ENCODE assay signal across 27 cellular contexts in genomic region chr14:38279556-38279955, GRCh38. TPM values are rescaled to one million over a fixed set of nuclear protein-coding genes. Genes with fewer than 3 reads are reported as not detected.
"Had no signal": no experiment of that assay in that cellular context is flagged by ENCODE, and none has a peak within 500 bp of the region (broad histone marks: within the 10 kb centered on the region; RNA-seq: fewer than 3 reads in every experiment).

No MANE protein-coding gene starts in this region.

- H3K9me3 ChIP-seq: body of pancreas, colonic mucosa, left lung, lower lobe of right lung, suprapubic skin, tibial artery, upper lobe of right lung had no signal

- H3K4me3 ChIP-seq: body of pancreas, cardiac muscle cell, colonic mucosa, left lung, lower lobe of right lung, right atrium auricular region, suprapubic skin, tibial artery, upper lobe of right lung had no signal

- H3K27ac Mint-ChIP-seq: activated CD4-positive, alpha-beta T cell treated with anti-CD3 and anti-CD28 coated beads for 36 hours; activated CD8-positive, alpha-beta memory T cell treated with anti-CD3 and anti-CD28 coated beads, Interleukin-2, amount 10 ng/mL, durations not matched to agents 7 days and 5 days; activated CD8-positive, alpha-beta T cell treated with anti-CD3 and anti-CD28 coated beads, Interleukin-2, amount 10 ng/mL, durations not matched to agents 7 days and 5 days; activated naive CD8-positive, alpha-beta T cell; activated T-cell treated with anti-CD3 and anti-CD28 coated beads, Interleukin-2, amount 50 U/mL, for 72 hours; natural killer cell; stimulated activated naive B cell treated with anti-CD40 and anti-IgM and Interleukin-4, amounts not matched to agents 10 μg/mL and 1 μg/mL and 100 μg/mL, for 72 hours had no signal

- H3K27me3 Mint-ChIP-seq: activated CD8-positive, alpha-beta memory T cell treated with anti-CD3 and anti-CD28 coated beads, Interleukin-2, amount 10 ng/mL, durations not matched to agents 7 days and 5 days; stimulated activated naive B cell treated with anti-CD40 and anti-IgM and Interleukin-4, amounts not matched to agents 10 μg/mL and 1 μg/mL and 100 μg/mL, for 72 hours had no signal

- H3K27me3 ChIP-seq: body of pancreas, colonic mucosa, left lung, right atrium auricular region, suprapubic skin, tibial artery, upper lobe of right lung had no signal

- H3K4me3 Mint-ChIP-seq: activated CD4-positive, alpha-beta T cell treated with anti-CD3 and anti-CD28 coated beads for 36 hours; activated CD8-positive, alpha-beta memory T cell treated with anti-CD3 and anti-CD28 coated beads, Interleukin-2, amount 10 ng/mL, durations not matched to agents 7 days and 5 days; activated CD8-positive, alpha-beta T cell treated with anti-CD3 and anti-CD28 coated beads, Interleukin-2, amount 10 ng/mL, durations not matched to agents 7 days and 5 days; activated naive CD8-positive, alpha-beta T cell; activated T-cell treated with anti-CD3 and anti-CD28 coated beads, Interleukin-2, amount 50 U/mL, for 72 hours; natural killer cell; stimulated activated naive B cell treated with anti-CD40 and anti-IgM and Interleukin-4, amounts not matched to agents 10 μg/mL and 1 μg/mL and 100 μg/mL, for 72 hours had no signal

- H3K36me3 Mint-ChIP-seq: activated CD8-positive, alpha-beta memory T cell treated with anti-CD3 and anti-CD28 coated beads, Interleukin-2, amount 10 ng/mL, durations not matched to agents 7 days and 5 days; activated naive CD8-positive, alpha-beta T cell; natural killer cell; stimulated activated naive B cell treated with anti-CD40 and anti-IgM and Interleukin-4, amounts not matched to agents 10 μg/mL and 1 μg/mL and 100 μg/mL, for 72 hours had no signal

- ATAC-seq: activated CD4-positive, alpha-beta T cell treated with anti-CD3 and anti-CD28 coated beads for 36 hours; activated CD8-positive, alpha-beta memory T cell treated with anti-CD3 and anti-CD28 coated beads, Interleukin-2, amount 10 ng/mL, durations not matched to agents 7 days and 5 days; activated CD8-positive, alpha-beta T cell treated with anti-CD3 and anti-CD28 coated beads, Interleukin-2, amount 10 ng/mL, durations not matched to agents 7 days and 5 days; activated T-cell treated with anti-CD3 and anti-CD28 coated beads, Interleukin-2, amount 50 U/mL, for 72 hours; body of pancreas; left lung; lower lobe of right lung; natural killer cell; stimulated activated naive B cell treated with anti-CD40 and anti-IgM and Interleukin-4, amounts not matched to agents 10 μg/mL and 1 μg/mL and 100 μg/mL, for 72 hours; upper lobe of right lung had no signal

- DNase-seq: activated CD4-positive, alpha-beta T cell treated with anti-CD3 and anti-CD28 coated beads for 36 hours; activated CD4-positive, CD25-positive, alpha-beta regulatory T cell; activated CD8-positive, alpha-beta memory T cell treated with anti-CD3 and anti-CD28 coated beads, Interleukin-2, amount 10 ng/mL, durations not matched to agents 7 days and 5 days; activated CD8-positive, alpha-beta T cell treated with anti-CD3 and anti-CD28 coated beads, Interleukin-2, amount 10 ng/mL, durations not matched to agents 7 days and 5 days; activated effector memory CD4-positive, alpha-beta T cell treated with Interleukin-2 at 50 U/mL for 16 hours; activated naive CD4-positive, alpha-beta T cell treated with Interleukin-2 at 50 U/mL for 16 hours; activated T-cell treated with anti-CD3 and anti-CD28 coated beads, Interleukin-2, amount 50 U/mL, for 72 hours; anterior cingulate cortex; body of pancreas; cerebellar nuclear complex; colonic mucosa; effector CD8-positive, alpha-beta T cell; left lung; lower lobe of right lung; mesenchymal stem cell; natural killer cell; stimulated activated CD4-positive, alpha-beta T cell treated with anti-CD3 and anti-CD28 coated beads, Interleukin-15, amount 100 ng/mL, for 24 hours; stimulated activated CD4-positive, alpha-beta T cell treated with anti-CD3 and anti-CD28 coated beads, Interleukin-2, amount 100 ng/mL, for 24 hours; stimulated activated naive B cell treated with anti-CD40 and anti-IgM and Interleukin-4, amounts not matched to agents 10 μg/mL and 1 μg/mL and 100 μg/mL, for 72 hours; tibial artery; upper lobe of right lung had no signal

- H3K4me1 Mint-ChIP-seq: activated CD4-positive, alpha-beta T cell treated with anti-CD3 and anti-CD28 coated beads for 36 hours; activated CD8-positive, alpha-beta memory T cell treated with anti-CD3 and anti-CD28 coated beads, Interleukin-2, amount 10 ng/mL, durations not matched to agents 7 days and 5 days; natural killer cell; stimulated activated naive B cell treated with anti-CD40 and anti-IgM and Interleukin-4, amounts not matched to agents 10 μg/mL and 1 μg/mL and 100 μg/mL, for 72 hours had no signal

- H3K27ac ChIP-seq: body of pancreas, cardiac muscle cell, colonic mucosa, left lung, lower lobe of right lung, right atrium auricular region, suprapubic skin, tibial artery, upper lobe of right lung had no signal

- H3K36me3 ChIP-seq: cardiac muscle cell, colonic mucosa, left lung, lower lobe of right lung, right atrium auricular region, suprapubic skin, tibial artery, upper lobe of right lung had no signal

- H3K4me1 ChIP-seq: body of pancreas, colonic mucosa, left lung, lower lobe of right lung, right atrium auricular region, suprapubic skin, tibial artery, upper lobe of right lung had no signal

RNA-seq across cellular contexts. Expression of gene CLEC14A, which starts 23.7 kb away (rescaled TPM):
- total RNA-seq: activated CD4-positive, alpha-beta T cell treated with anti-CD3 and anti-CD28 coated beads for 36 hours; activated CD8-positive, alpha-beta memory T cell treated with anti-CD3 and anti-CD28 coated beads, Interleukin-2, amount 10 ng/mL, durations not matched to agents 7 days and 5 days; activated CD8-positive, alpha-beta T cell treated with anti-CD3 and anti-CD28 coated beads, Interleukin-2, amount 10 ng/mL, durations not matched to agents 7 days and 5 days; activated T-cell treated with anti-CD3 and anti-CD28 coated beads, Interleukin-2, amount 50 U/mL, for 72 hours; epithelial cell of proximal tubule; mononuclear cell; natural killer cell had no signal
- polyA plus RNA-seq: cardiac muscle cell had no signal
